Comparison of ENCODE assay signal across 1 cellular context in the genomic region with DNA sequence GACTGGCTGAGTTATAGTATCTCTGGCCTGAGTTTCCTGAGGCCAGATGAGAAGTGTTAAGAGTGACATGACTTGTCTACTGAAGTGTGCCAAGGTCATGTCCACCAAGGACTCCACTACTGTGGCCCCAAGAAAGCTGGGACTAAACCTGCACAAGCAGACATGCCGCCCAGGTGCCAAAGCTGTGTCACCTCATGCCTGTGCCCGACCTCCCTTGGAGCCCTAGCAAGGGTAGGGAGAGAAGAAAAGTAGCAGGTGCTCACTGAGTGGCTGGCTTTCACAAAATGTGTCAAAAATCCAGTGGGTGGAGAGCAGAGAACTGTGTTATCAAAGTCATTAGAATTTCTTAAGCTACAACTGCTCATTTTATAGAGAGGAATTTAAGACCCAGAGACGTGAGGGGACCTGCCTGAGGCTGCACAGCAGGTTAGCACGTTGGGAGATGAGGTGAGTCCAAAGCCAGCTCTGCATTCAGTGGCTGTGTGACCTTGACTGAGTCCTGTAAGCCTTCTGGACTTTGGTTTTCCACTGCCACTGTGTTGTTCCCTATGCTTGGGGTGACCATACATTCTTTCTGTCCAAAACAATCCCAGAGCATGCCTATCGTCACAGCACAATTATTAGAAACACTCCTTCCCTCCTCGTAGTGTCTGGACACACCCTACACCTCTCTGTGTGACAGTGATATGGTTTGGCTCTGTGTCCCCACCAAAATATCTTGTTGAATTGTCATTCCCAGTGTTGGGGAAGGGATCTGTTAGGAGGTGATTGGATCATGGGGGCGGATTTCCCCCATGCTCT.
TF ChIP-seq lines count a peak whose summit lies in the region.

No MANE protein-coding gene starts in this region.

TF ChIP-seq in HepG2, 621 proteins besides CTCF, POLR2A, EP300 and RAD21 (continued from another document and continues in another):
- TF ChIP-seq, protein P1, sequence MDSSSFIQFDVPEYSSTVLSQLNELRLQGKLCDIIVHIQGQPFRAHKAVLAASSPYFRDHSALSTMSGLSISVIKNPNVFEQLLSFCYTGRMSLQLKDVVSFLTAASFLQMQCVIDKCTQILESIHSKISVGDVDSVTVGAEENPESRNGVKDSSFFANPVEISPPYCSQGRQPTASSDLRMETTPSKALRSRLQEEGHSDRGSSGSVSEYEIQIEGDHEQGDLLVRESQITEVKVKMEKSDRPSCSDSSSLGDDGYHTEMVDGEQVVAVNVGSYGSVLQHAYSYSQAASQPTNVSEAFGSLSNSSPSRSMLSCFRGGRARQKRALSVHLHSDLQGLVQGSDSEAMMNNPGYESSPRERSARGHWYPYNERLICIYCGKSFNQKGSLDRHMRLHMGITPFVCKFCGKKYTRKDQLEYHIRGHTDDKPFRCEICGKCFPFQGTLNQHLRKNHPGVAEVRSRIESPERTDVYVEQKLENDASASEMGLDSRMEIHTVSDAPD (CRISPR knock-in tag; IDR thresholded peaks at IDR 0.05) = no peak
- TF ChIP-seq, protein P2, sequence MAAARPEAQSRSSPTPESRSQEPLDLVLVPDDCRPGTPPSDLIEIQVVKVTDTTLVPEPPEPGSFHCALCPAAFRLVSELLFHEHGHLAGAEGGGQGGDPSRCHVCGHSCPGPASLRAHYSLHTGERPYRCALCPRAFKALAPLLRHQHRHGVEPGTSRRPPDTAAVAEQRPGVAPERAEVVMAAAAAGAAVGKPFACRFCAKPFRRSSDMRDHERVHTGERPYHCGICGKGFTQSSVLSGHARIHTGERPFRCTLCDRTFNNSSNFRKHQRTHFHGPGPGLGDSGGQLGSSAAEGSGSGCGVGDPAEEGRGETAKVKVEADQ (CRISPR knock-in tag; IDR thresholded peaks at IDR 0.05; ENCODE audit: borderline replicate concordance) = no peak
- TF ChIP-seq, protein P3, sequence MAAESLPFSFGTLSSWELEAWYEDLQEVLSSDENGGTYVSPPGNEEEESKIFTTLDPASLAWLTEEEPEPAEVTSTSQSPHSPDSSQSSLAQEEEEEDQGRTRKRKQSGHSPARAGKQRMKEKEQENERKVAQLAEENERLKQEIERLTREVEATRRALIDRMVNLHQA (CRISPR knock-in tag; IDR thresholded peaks at IDR 0.05) = no peak
- TF ChIP-seq ELF3 (CRISPR knock-in tag; IDR thresholded peaks at IDR 0.05) (0 out of 2 replicates have a peak, but pooled peaks have one; percentile 14), ZNF768 (CRISPR knock-in tag; IDR thresholded peaks at IDR 0.05) (peak; percentile 98), ZNF30 (CRISPR knock-in tag; IDR thresholded peaks at IDR 0.05) (no peak), ZNF891 (CRISPR knock-in tag; IDR thresholded peaks at IDR 0.05) (no peak), GLI4 (CRISPR knock-in tag; IDR thresholded peaks at IDR 0.05; ENCODE audit: borderline replicate concordance) (0 out of 2 replicates have a peak, but pooled peaks have one; percentile 46), PAF1 (CRISPR knock-in tag; IDR thresholded peaks at IDR 0.05) (no peak), SOX5 (CRISPR knock-in tag; IDR thresholded peaks at IDR 0.05; ENCODE audit: borderline replicate concordance) (peak; percentile 37; the same call in 1 of the 2 replicates), AKAP8 (CRISPR knock-in tag; IDR thresholded peaks at IDR 0.05) (no peak), MEF2D (CRISPR knock-in tag; IDR thresholded peaks at IDR 0.05) (0 out of 2 replicates have a peak, but pooled peaks have one; percentile 37), HOXA3 (CRISPR knock-in tag; IDR thresholded peaks at IDR 0.05) (peak; percentile 29; the same call in 1 of the 2 replicates), NFYB (CRISPR knock-in tag; IDR thresholded peaks at IDR 0.05) (no peak), SRY (CRISPR knock-in tag; IDR thresholded peaks at IDR 0.05) (no peak), ZNF317 (CRISPR knock-in tag; IDR thresholded peaks at IDR 0.05) (peak; percentile 82), ZNF430 (CRISPR knock-in tag; IDR thresholded peaks at IDR 0.05) (no peak), YEATS4 (CRISPR knock-in tag; IDR thresholded peaks at IDR 0.05; ENCODE audit: borderline replicate concordance) (0 out of 2 replicates have a peak, but pooled peaks have one; percentile 15), ZNF3 (CRISPR knock-in tag; IDR thresholded peaks at IDR 0.05) (no peak), MED1 (CRISPR knock-in tag; IDR thresholded peaks at IDR 0.05) (peak; percentile 41; the same call in 1 of the 2 replicates), SCMH1 (CRISPR knock-in tag; IDR thresholded peaks at IDR 0.05; ENCODE audit: borderline replicate concordance) (no peak), ZNF703 (CRISPR knock-in tag; IDR thresholded peaks at IDR 0.05; ENCODE audit: borderline replicate concordance) (no peak), AHR (CRISPR knock-in tag; IDR thresholded peaks at IDR 0.05) (no peak), SIN3A (IDR thresholded peaks at IDR 0.05; ENCODE audit: borderline replicate concordance, low read depth, low read length) (no peak), ZNF331 (CRISPR knock-in tag; IDR thresholded peaks at IDR 0.05) (peak; percentile 60; the same call in 1 of the 2 replicates), ZFP36 (IDR thresholded peaks at IDR 0.05; ENCODE audit: borderline replicate concordance, low read depth, low read length, partially characterized antibody) (peak; percentile 49)
- TF ChIP-seq, protein P4, sequence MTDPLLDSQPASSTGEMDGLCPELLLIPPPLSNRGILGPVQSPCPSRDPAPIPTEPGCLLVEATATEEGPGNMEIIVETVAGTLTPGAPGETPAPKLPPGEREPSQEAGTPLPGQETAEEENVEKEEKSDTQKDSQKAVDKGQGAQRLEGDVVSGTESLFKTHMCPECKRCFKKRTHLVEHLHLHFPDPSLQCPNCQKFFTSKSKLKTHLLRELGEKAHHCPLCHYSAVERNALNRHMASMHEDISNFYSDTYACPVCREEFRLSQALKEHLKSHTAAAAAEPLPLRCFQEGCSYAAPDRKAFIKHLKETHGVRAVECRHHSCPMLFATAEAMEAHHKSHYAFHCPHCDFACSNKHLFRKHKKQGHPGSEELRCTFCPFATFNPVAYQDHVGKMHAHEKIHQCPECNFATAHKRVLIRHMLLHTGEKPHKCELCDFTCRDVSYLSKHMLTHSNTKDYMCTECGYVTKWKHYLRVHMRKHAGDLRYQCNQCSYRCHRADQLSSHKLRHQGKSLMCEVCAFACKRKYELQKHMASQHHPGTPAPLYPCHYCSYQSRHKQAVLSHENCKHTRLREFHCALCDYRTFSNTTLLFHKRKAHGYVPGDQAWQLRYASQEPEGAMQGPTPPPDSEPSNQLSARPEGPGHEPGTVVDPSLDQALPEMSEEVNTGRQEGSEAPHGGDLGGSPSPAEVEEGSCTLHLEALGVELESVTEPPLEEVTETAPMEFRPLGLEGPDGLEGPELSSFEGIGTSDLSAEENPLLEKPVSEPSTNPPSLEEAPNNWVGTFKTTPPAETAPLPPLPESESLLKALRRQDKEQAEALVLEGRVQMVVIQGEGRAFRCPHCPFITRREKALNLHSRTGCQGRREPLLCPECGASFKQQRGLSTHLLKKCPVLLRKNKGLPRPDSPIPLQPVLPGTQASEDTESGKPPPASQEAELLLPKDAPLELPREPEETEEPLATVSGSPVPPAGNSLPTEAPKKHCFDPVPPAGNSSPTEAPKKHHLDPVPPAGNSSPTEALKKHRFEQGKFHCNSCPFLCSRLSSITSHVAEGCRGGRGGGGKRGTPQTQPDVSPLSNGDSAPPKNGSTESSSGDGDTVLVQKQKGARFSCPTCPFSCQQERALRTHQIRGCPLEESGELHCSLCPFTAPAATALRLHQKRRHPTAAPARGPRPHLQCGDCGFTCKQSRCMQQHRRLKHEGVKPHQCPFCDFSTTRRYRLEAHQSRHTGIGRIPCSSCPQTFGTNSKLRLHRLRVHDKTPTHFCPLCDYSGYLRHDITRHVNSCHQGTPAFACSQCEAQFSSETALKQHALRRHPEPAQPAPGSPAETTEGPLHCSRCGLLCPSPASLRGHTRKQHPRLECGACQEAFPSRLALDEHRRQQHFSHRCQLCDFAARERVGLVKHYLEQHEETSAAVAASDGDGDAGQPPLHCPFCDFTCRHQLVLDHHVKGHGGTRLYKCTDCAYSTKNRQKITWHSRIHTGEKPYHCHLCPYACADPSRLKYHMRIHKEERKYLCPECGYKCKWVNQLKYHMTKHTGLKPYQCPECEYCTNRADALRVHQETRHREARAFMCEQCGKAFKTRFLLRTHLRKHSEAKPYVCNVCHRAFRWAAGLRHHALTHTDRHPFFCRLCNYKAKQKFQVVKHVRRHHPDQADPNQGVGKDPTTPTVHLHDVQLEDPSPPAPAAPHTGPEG (CRISPR knock-in tag; IDR thresholded peaks at IDR 0.05) = no peak
- TF ChIP-seq, protein P5, sequence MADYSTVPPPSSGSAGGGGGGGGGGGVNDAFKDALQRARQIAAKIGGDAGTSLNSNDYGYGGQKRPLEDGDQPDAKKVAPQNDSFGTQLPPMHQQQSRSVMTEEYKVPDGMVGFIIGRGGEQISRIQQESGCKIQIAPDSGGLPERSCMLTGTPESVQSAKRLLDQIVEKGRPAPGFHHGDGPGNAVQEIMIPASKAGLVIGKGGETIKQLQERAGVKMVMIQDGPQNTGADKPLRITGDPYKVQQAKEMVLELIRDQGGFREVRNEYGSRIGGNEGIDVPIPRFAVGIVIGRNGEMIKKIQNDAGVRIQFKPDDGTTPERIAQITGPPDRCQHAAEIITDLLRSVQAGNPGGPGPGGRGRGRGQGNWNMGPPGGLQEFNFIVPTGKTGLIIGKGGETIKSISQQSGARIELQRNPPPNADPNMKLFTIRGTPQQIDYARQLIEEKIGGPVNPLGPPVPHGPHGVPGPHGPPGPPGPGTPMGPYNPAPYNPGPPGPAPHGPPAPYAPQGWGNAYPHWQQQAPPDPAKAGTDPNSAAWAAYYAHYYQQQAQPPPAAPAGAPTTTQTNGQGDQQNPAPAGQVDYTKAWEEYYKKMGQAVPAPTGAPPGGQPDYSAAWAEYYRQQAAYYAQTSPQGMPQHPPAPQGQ (CRISPR knock-in tag; IDR thresholded peaks at IDR 0.05; ENCODE audit: borderline replicate concordance) = 0 out of 2 replicates have a peak, but pooled peaks have one; percentile 60
- TF ChIP-seq, protein P6, sequence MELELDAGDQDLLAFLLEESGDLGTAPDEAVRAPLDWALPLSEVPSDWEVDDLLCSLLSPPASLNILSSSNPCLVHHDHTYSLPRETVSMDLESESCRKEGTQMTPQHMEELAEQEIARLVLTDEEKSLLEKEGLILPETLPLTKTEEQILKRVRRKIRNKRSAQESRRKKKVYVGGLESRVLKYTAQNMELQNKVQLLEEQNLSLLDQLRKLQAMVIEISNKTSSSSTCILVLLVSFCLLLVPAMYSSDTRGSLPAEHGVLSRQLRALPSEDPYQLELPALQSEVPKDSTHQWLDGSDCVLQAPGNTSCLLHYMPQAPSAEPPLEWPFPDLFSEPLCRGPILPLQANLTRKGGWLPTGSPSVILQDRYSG (CRISPR knock-in tag; IDR thresholded peaks at IDR 0.05) = no peak
- TF ChIP-seq, protein P7, sequence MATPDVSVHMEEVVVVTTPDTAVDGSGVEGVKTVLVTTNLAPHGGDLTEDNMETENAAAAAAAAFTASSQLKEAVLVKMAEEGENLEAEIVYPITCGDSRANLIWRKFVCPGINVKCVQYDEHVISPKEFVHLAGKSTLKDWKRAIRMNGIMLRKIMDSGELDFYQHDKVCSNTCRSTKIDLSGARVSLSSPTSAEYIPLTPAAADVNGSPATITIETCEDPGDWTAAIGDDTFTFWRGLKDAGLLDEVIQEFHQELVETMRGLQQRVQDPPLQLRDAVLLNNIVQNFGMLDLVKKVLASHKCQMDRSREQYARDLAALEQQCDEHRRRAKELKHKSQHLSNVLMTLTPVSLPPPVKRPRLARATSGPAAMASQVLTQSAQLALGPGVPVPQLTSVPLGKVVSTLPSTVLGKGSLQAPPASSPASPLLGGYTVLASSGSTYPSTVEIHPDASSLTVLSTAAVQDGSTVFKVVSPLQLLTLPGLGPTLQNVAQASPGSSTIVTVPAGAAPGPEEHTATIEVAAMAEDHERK (CRISPR knock-in tag; IDR thresholded peaks at IDR 0.05; ENCODE audit: low read depth) = no peak
- TF ChIP-seq, protein P8, sequence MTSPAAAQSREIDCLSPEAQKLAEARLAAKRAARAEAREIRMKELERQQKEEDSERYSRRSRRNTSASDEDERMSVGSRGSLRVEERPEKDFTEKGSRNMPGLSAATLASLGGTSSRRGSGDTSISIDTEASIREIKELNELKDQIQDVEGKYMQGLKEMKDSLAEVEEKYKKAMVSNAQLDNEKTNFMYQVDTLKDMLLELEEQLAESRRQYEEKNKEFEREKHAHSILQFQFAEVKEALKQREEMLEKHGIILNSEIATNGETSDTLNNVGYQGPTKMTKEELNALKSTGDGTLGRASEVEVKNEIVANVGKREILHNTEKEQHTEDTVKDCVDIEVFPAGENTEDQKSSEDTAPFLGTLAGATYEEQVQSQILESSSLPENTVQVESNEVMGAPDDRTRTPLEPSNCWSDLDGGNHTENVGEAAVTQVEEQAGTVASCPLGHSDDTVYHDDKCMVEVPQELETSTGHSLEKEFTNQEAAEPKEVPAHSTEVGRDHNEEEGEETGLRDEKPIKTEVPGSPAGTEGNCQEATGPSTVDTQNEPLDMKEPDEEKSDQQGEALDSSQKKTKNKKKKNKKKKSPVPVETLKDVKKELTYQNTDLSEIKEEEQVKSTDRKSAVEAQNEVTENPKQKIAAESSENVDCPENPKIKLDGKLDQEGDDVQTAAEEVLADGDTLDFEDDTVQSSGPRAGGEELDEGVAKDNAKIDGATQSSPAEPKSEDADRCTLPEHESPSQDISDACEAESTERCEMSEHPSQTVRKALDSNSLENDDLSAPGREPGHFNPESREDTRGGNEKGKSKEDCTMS (CRISPR knock-in tag; conservative IDR thresholded peaks at IDR 0.05) = no peak
- TF ChIP-seq, protein P9, sequence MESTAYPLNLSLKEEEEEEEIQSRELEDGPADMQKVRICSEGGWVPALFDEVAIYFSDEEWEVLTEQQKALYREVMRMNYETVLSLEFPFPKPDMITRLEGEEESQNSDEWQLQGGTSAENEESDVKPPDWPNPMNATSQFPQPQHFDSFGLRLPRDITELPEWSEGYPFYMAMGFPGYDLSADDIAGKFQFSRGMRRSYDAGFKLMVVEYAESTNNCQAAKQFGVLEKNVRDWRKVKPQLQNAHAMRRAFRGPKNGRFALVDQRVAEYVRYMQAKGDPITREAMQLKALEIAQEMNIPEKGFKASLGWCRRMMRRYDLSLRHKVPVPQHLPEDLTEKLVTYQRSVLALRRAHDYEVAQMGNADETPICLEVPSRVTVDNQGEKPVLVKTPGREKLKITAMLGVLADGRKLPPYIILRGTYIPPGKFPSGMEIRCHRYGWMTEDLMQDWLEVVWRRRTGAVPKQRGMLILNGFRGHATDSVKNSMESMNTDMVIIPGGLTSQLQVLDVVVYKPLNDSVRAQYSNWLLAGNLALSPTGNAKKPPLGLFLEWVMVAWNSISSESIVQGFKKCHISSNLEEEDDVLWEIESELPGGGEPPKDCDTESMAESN (CRISPR knock-in tag; conservative IDR thresholded peaks at IDR 0.05) = no peak
- TF ChIP-seq, protein P10, sequence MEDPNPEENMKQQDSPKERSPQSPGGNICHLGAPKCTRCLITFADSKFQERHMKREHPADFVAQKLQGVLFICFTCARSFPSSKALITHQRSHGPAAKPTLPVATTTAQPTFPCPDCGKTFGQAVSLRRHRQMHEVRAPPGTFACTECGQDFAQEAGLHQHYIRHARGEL (CRISPR knock-in tag; IDR thresholded peaks at IDR 0.05) = no peak
